Comparison of ENCODE assay signal across 20 cellular contexts in genomic region chr5:146840016-146840415, GRCh38. TPM values are rescaled to one million over a fixed set of nuclear protein-coding genes. Genes with fewer than 3 reads are reported as not detected.
DNase-seq lines count a peak whose midpoint lies in the region; ATAC-seq and TF ChIP-seq lines count a peak whose summit lies in the region.
"Had no signal": no experiment of that assay in that cellular context is flagged by ENCODE, and none has a peak within 500 bp of the region (broad histone marks: within the 10 kb centered on the region; RNA-seq: fewer than 3 reads in every experiment).

No MANE protein-coding gene starts in this region.

- H3K27me3 ChIP-seq in GM23338 (ENCODE audit: insufficient read depth) = no peaks in the 10 kb centered on the region
- no peaks in the 10 kb centered on the region for H3K27me3 ChIP-seq in HUES64 (ENCODE audit: insufficient read depth, low read length)
- H3K27me3 ChIP-seq: BE2C; BLaER1 treated with 17β-estradiol and CSF1 and Interleukin-3, amounts not matched to agents 10 nM and 100 nM had no signal

- no peaks in the 10 kb centered on the region for H3F3A ChIP-seq in GM23338 (replicated peaks; ENCODE audit: low read depth)

- H3K27ac ChIP-seq in GM23338 (ENCODE audit: low read depth) (no peak overlapping the region), HUES64 (ENCODE audit: low read depth, low read length) (peak overlapping the region; percentile 45; the same call in 1 of the 2 replicates)
- H3K27ac ChIP-seq: 22Rv1; BLaER1 treated with 17β-estradiol and CSF1 and Interleukin-3, amounts not matched to agents 10 nM and 100 nM had no signal

- H3K27ac Mint-ChIP-seq in GM23338 = no peak overlapping the region
- H3K27ac Mint-ChIP-seq: CD14-positive monocyte; CD4-positive, alpha-beta memory T cell; HFFc6 had no signal

- H3K4me1 ChIP-seq in GM23338 (ENCODE audit: insufficient read depth) (no peaks in the 10 kb centered on the region), HUES64 (ENCODE audit: insufficient read depth, low read length) (peaks cover 19% of the 10 kb centered on the region)
- H3K4me1 ChIP-seq: BE2C; BLaER1 treated with 17β-estradiol and CSF1 and Interleukin-3, amounts not matched to agents 10 nM and 100 nM; HAP-1 had no signal

- no peak overlapping the region for H3K4me3 Mint-ChIP-seq in GM23338
- H3K4me3 Mint-ChIP-seq: CD14-positive monocyte; CD4-positive, alpha-beta memory T cell; HFFc6 had no signal

- no peak overlapping the region for H3K4me2 ChIP-seq in GM23338
- H3K4me2 ChIP-seq: BLaER1 treated with 17β-estradiol and CSF1 and Interleukin-3, amounts not matched to agents 10 nM and 100 nM had no signal

- H3K4me3 ChIP-seq in GM23338 (no peak overlapping the region), HUES64 (ENCODE audit: low read length) (no peak overlapping the region)
- H3K4me3 ChIP-seq: BLaER1 treated with 17β-estradiol and CSF1 and Interleukin-3, amounts not matched to agents 10 nM and 100 nM; HAP-1 had no signal

- peaks cover 7% of the 10 kb centered on the region for H3K4me1 Mint-ChIP-seq in GM23338
- H3K4me1 Mint-ChIP-seq: CD14-positive monocyte had no signal

- no peaks in the 10 kb centered on the region for H3K79me2 ChIP-seq in GM23338 (replicated peaks; ENCODE audit: insufficient read depth)

- no peaks in the 10 kb centered on the region for H3K9me3 ChIP-seq in HUES64 (ENCODE audit: insufficient read depth, low read depth, low read length)
- H3K9me3 ChIP-seq: BE2C, HAP-1 had no signal

- no peak overlapping the region for H3K9ac ChIP-seq in HUES64 (ENCODE audit: low read depth, low read length)
- H3K9ac ChIP-seq: BLaER1 treated with 17β-estradiol and CSF1 and Interleukin-3, amounts not matched to agents 10 nM and 100 nM had no signal

- in situ Hi-C loops in ACHN (cut with HindIII; ENCODE audit: low pct_ligation_motif_present, low pct_unique_long_range_greater_than_20kb, low sequenced_read_pairs) = no loop called here

- H2AFZ ChIP-seq in GM23338 = no peak overlapping the region

- no peaks in the 10 kb centered on the region for H3K36me3 ChIP-seq in GM23338 (ENCODE audit: insufficient read depth)
- H3K36me3 ChIP-seq in HUES64 (ENCODE audit: insufficient read depth, low read length) = no peaks in the 10 kb centered on the region
- H3K36me3 ChIP-seq: BE2C; BLaER1 treated with 17β-estradiol and CSF1 and Interleukin-3, amounts not matched to agents 10 nM and 100 nM; HAP-1 had no signal

- no peaks in the 10 kb centered on the region; the same call in 2 of the 3 replicates for H3K9me3 Mint-ChIP-seq in GM23338

- no peaks in the 10 kb centered on the region for H4K20me1 ChIP-seq in GM23338 (replicated peaks; ENCODE audit: insufficient read depth)
- H4K20me1 ChIP-seq: BLaER1 treated with 17β-estradiol and CSF1 and Interleukin-3, amounts not matched to agents 10 nM and 100 nM had no signal

- no peaks in the 10 kb centered on the region for H3K9me2 ChIP-seq in GM23338 (ENCODE audit: insufficient read depth)

- 0% methylated on average over 1 of the region's 2 CpGs for whole genome bisulfite sequencing in HUES64

- H3K27me3 Mint-ChIP-seq in GM23338 (ENCODE audit: insufficient read depth, low read depth, poor library complexity) = peaks cover 5% of the 10 kb centered on the region
- H3K27me3 Mint-ChIP-seq: CD4-positive, alpha-beta memory T cell had no signal

- no peak for TF ChIP-seq CTCF in GM23338 (conservative IDR thresholded peaks at IDR 0.05; ENCODE audit: low read depth in 2 of 2)

- H3K36me3 Mint-ChIP-seq in GM23338 (ENCODE audit: low read depth) = peaks cover 10% of the 10 kb centered on the region; the same call in 2 of the 3 replicates
- H3K36me3 Mint-ChIP-seq: CD14-positive monocyte had no signal

- no peak for ATAC-seq in GM23338

- peak; percentile 17 for DNase-seq in GM23338 (ENCODE audit: low spot score)
- DNase-seq in iPS DF 19.7 (ENCODE audit: low read depth, low spot score) = peak; percentile 54
- no peak for DNase-seq in CD1c-positive myeloid dendritic cell (ENCODE audit: extremely low spot score)
- DNase-seq in NK-92 (lab: John Stamatoyannopoulos, UW; ENCODE audit: unreplicated experiment) = no peak
- DNase-seq in ACHN = no peak
- DNase-seq: AML-193; BE2C; Calu3; CD4-positive, alpha-beta memory T cell; COR-L47; DMS53; DMS79 treated with DMSO at 0.1 percent for 48 hours; GF-D8; HFFc6 had no signal

TF ChIP-seq in GM23338, 12 proteins besides CTCF, POLR2A, EP300 and RAD21 (continues in another document):
- TF ChIP-seq NANOG (IDR thresholded peaks at IDR 0.05; ENCODE audit: borderline replicate concordance) (no peak), ZNF114 (CRISPR knock-in tag; IDR thresholded peaks at IDR 0.05) (no peak), STAT1 (IDR thresholded peaks at IDR 0.05; ENCODE audit: unreplicated experiment) (no peak), ZNF462 (CRISPR knock-in tag; IDR thresholded peaks at IDR 0.05) (no peak), EZH2 (IDR thresholded peaks at IDR 0.05; ENCODE audit: low read depth, unreplicated experiment) (no peak), ETS1 (IDR thresholded peaks at IDR 0.05) (no peak)

RNA-seq across cellular contexts. Expression of gene PPP2R2B, which starts 38.5 kb away (rescaled TPM):
- 21.3 and 23.1 TPM in 2 replicates for total RNA-seq in GM23338 (2014; rRNA removed; shearing (Covaris generic))
- 28.4 and 33.9 TPM in 2 replicates for polyA plus RNA-seq in GM23338 (2016; fragmentation: Nextera tagmentation; extraction: Ambion mirVana)
- polyA plus RNA-seq in HUES64 (2013, experiment 1 of 2) = 24.5 TPM
- 24.2 TPM for polyA plus RNA-seq in HUES64 (2013, experiment 2 of 2)
- total RNA-seq: Calu3, G401, HFFc6 had no signal

Comparison
In these comparisons a context has a peak if more than half of its experiments do, and no peak if none do; other contexts are left out.
1. DNase-seq: peak in GM23338 (single experiment) and iPS DF 19.7 (single experiment); none in CD1c-positive myeloid dendritic cell (single experiment), NK-92 (single experiment) and ACHN (single experiment).